ENCODE assay signal across 8 cellular contexts in genomic region chr1:156502749-156503671, GRCh38. TPM values are rescaled to one million over a fixed set of nuclear protein-coding genes. Genes with fewer than 3 reads are reported as not detected.
DNase-seq lines count a peak whose midpoint lies in the region; ATAC-seq and TF ChIP-seq lines count a peak whose summit lies in the region.

No MANE protein-coding gene starts in this region.

- DNase-seq in A673 (ENCODE audit: low spot score) (no peak), HCT116 (ENCODE audit: low read depth, low spot score) (peak; percentile 94), T-helper 17 cell (no peak), epithelial cell of prostate (ENCODE audit: low read depth, low spot score) (peak; percentile 68), type B pancreatic cell (ENCODE audit: extremely low spot score, unreplicated experiment) (no peak), NCI-H2081 treated with DMSO at 0.1 percent for 48 hours (lab: John Stamatoyannopoulos, UW) (no peak)

- no peak overlapping the region for H2AFZ ChIP-seq in HCT116 (ENCODE audit: low read depth, low read length, poor library complexity, severe bottlenecking)

- peak overlapping the region; percentile 93 for H3K4me2 ChIP-seq in HCT116 (ENCODE audit: low read length)

- H3K27me3 Mint-ChIP-seq in T-helper 17 cell, result no peaks in the 10 kb centered on the region
- H3K27me3 Mint-ChIP-seq in type B pancreatic cell, result peaks cover 4% of the 10 kb centered on the region

- WGBS in mesodermal cell (ENCODE audit: insufficient coverage in 2 of 2), 2 experiments, result 35 to 50% methylated on average over 2 to 11 of the region's 12 CpGs

- TF ChIP-seq POLR2A in HCT116 (IDR thresholded peaks at IDR 0.05; ENCODE audit: borderline replicate concordance, extremely low read depth, insufficient read depth, insufficient read length), result no peak

- intact Hi-C loops in A673 (cut with micrococcal nuclease; ENCODE audit: unreplicated experiment) (no loop called here), HCT116 (cut with micrococcal nuclease) (loop anchor here (10.0 kb wide), 1 partner anchor 242 kb away; the partner anchor contains the start of gene MRPL24)

- H3K4me1 ChIP-seq in A673 (ENCODE audit: insufficient read depth, low read length, poor library complexity, severe bottlenecking) (peaks cover 55% of the 10 kb centered on the region), HCT116 (ENCODE audit: control insufficient read depth in 1 of 2, insufficient read depth in 2 of 2, low read length in 2 of 2) (peaks cover 51 to 74% of the 10 kb centered on the region in 2 experiments), mesodermal cell (ENCODE audit: control insufficient read depth, insufficient read depth, low read length, poor library complexity, severe bottlenecking) (peaks cover 40% of the 10 kb centered on the region)

- no peaks in the 10 kb centered on the region for H3K9me2 ChIP-seq in HCT116 (ENCODE audit: insufficient read depth)

- H3K36me3 Mint-ChIP-seq in T-helper 17 cell (ENCODE audit: low read depth) (peaks cover 2% of the 10 kb centered on the region), type B pancreatic cell (no peaks in the 10 kb centered on the region)

- peak overlapping the region; percentile 99 for H3K27ac Mint-ChIP-seq in T-helper 17 cell
- peak overlapping the region; percentile 93 for H3K27ac Mint-ChIP-seq in type B pancreatic cell

- H4K20me1 ChIP-seq in HCT116 (ENCODE audit: insufficient read depth), result no peaks in the 10 kb centered on the region

- H3K27ac ChIP-seq in A673 (ENCODE audit: low read depth, low read length, poor library complexity, severe bottlenecking) (peak overlapping the region; percentile 98), HCT116 (ENCODE audit: low read depth, low read length) (peak overlapping the region; percentile 99), epithelial cell of prostate (peak overlapping the region; percentile 96), mesodermal cell (ENCODE audit: low read depth, low read length, severe bottlenecking) (peak overlapping the region; percentile 99)

- H3K9me3 Mint-ChIP-seq in type B pancreatic cell, result peaks cover 5% of the 10 kb centered on the region

- ATAC-seq in HCT116 (peak; percentile 46), T-helper 17 cell (no peak), HG03439 (IDR thresholded peaks at IDR 0.05; ENCODE audit: unreplicated experiment) (no peak)

- CTCF ChIA-PET in A673 (lab: Charles Lee), result no interaction called here
- CTCF ChIA-PET in HCT116 (lab: Charles Lee), result interaction anchor here (1.0 to 2.1 kb wide), 4 partner anchors 22 to 144 kb away, joined by 3 to 7 read pairs (median 5); no protein-coding TSS in a partner anchor

- no peak for TF ChIP-seq CTCF in A673 (conservative IDR thresholded peaks at IDR 0.05; ENCODE audit: low read depth, low read length)
- TF ChIP-seq CTCF in HCT116 (IDR thresholded peaks at IDR 0.05 in 2 of 3, conservative IDR thresholded peaks at IDR 0.05 in 1 of 3; ENCODE audit: borderline replicate concordance in 1 of 3, insufficient read depth in 1 of 3, low read depth in 2 of 3, low read length in 2 of 3), result no peak
- TF ChIP-seq CTCF in type B pancreatic cell (conservative IDR thresholded peaks at IDR 0.05), result no peak

- no peak for TF ChIP-seq RAD21 in HCT116 (IDR thresholded peaks at IDR 0.05; ENCODE audit: low read depth)

- H3K9ac ChIP-seq in HCT116 (ENCODE audit: low read length), result peak overlapping the region; percentile 97

- H3K4me1 Mint-ChIP-seq in T-helper 17 cell (peaks cover 43% of the 10 kb centered on the region), type B pancreatic cell (ENCODE audit: unreplicated experiment) (peaks cover 47% of the 10 kb centered on the region)

- RAD21 ChIA-PET in HCT116 (lab: Charles Lee; ENCODE audit: low non-redundant PET in 1 of 2, low total read pairs in 2 of 2, uncharacterized antibody in 2 of 2, unreplicated experiment in 2 of 2), result interaction anchor here in 1 of 2 experiments (0.6 to 1.0 kb wide), 2 partner anchors 22 to 46 kb away, joined by 3 to 7 read pairs; no protein-coding TSS in a partner anchor

- H3K4me3 ChIP-seq in A673 (ENCODE audit: low read depth, low read length, poor library complexity, severe bottlenecking) (no peak overlapping the region), HCT116 (replicated peaks in 1 of 2; ENCODE audit: low read depth in 1 of 2, low read length in 2 of 2) (peak overlapping the region; percentile 25 to 27), mesodermal cell (ENCODE audit: extremely low read depth, insufficient read depth, low read length, poor library complexity, severe bottlenecking) (no peak overlapping the region)

- POLR2A ChIA-PET in A673 (lab: Charles Lee; ENCODE audit: low non-redundant PET), result no interaction called here
- POLR2A ChIA-PET in HCT116 (lab: Charles Lee), result interaction anchor here (0.6 to 2.1 kb wide), 6 partner anchors 13 to 165 kb away, joined by 3 to 6 read pairs (median 3); no protein-coding TSS in a partner anchor

- H3K27me3 ChIP-seq in A673 (replicated peaks; ENCODE audit: insufficient read depth, low read depth, low read length, poor library complexity) (no peaks in the 10 kb centered on the region), HCT116 (ENCODE audit: insufficient read depth, low read length) (no peaks in the 10 kb centered on the region)

- BruUV-seq in A673 (replicated peaks; lab: Mats Ljungman, UMichigan), result no TSS peak
- BruUV-seq in HCT116 (replicated peaks; lab: Mats Ljungman, UMichigan), result TSS peak; percentile 37

- H3K9me3 ChIP-seq in A673 (ENCODE audit: low read depth, low read length, poor library complexity, severe bottlenecking) (no peaks in the 10 kb centered on the region), HCT116 (ENCODE audit: control insufficient read depth in 1 of 2, insufficient read depth in 1 of 2, low read depth in 1 of 2, low read length in 2 of 2) (no peaks in the 10 kb centered on the region), T-helper 17 cell (ENCODE audit: control insufficient read depth, low read length, poor library complexity, severe bottlenecking) (no peaks in the 10 kb centered on the region), mesodermal cell (ENCODE audit: control insufficient read depth, low read length) (no peaks in the 10 kb centered on the region)

- peaks cover 24% of the 10 kb centered on the region for H3K79me2 ChIP-seq in HCT116 (ENCODE audit: insufficient read depth, low read length)

- H3K36me3 ChIP-seq in A673 (ENCODE audit: insufficient read depth, low read length, poor library complexity, severe bottlenecking) (no peaks in the 10 kb centered on the region), HCT116 (ENCODE audit: control insufficient read depth in 1 of 2, insufficient read depth in 2 of 2, low read length in 2 of 2) (no peaks in the 10 kb centered on the region), mesodermal cell (ENCODE audit: control insufficient read depth, insufficient read depth, low read length) (no peaks in the 10 kb centered on the region)

- H3K4me3 Mint-ChIP-seq in T-helper 17 cell (peak overlapping the region; percentile 92), type B pancreatic cell (peak overlapping the region; percentile 77)

TF ChIP-seq in HCT116, 20 proteins besides CTCF, POLR2A, EP300 and RAD21:
- TF ChIP-seq, protein P1, sequence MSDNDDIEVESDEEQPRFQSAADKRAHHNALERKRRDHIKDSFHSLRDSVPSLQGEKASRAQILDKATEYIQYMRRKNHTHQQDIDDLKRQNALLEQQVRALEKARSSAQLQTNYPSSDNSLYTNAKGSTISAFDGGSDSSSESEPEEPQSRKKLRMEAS (IDR thresholded peaks at IDR 0.05), result no peak
- TF ChIP-seq POLR2AphosphoS5 (IDR thresholded peaks at IDR 0.05; ENCODE audit: low read depth, low read length) (peak; percentile 29; the same call in 1 of the 2 replicates), FOSL1 (IDR thresholded peaks at IDR 0.05; ENCODE audit: low read depth) (no peak), YY1 (IDR thresholded peaks at IDR 0.05; ENCODE audit: extremely low read depth, insufficient replicate concordance, low read depth, low read length) (peak; percentile 11), TCF7L2 (IDR thresholded peaks at IDR 0.05; ENCODE audit: borderline replicate concordance, extremely low read depth, insufficient read depth, insufficient read length) (no peak)
TF ChIP-seq in HCT116: peak in this region for 2.

RNA-seq across cellular contexts. Expression of gene MEF2D, which starts 2.4 kb away (rescaled TPM):
- 18.3 and 21.8 TPM in 2 replicates for total RNA-seq in A673 (2021)
- total RNA-seq in HCT116 (2021; ENCODE audit: unreplicated experiment), result 44.2 TPM
- 39.9 and 55.3 TPM in 2 replicates for polyA plus RNA-seq in HCT116 (2012)
- total RNA-seq in T-helper 17 cell, result 100 to 1,000 TPM; 142 to 157 TPM
- 29.5 TPM for polyA plus RNA-seq in mesodermal cell (2013, experiment 1 of 2)
- polyA plus RNA-seq in mesodermal cell (2013, experiment 2 of 2), result 23.9 TPM
- 20.7 and 26.1 TPM in 2 replicates for total RNA-seq in type B pancreatic cell (ENCODE audit: low replicate concordance)

Comparison
In these comparisons a context has a peak if more than half of its experiments do, and no peak if none do; other contexts are left out.
1. DNase-seq: peak in HCT116 (single experiment) and epithelial cell of prostate (single experiment); none in A673 (single experiment), T-helper 17 cell (0 of 3), type B pancreatic cell (single experiment) and NCI-H2081 treated with DMSO at 0.1 percent for 48 hours (single experiment).
2. H3K4me3 ChIP-seq: peak in HCT116 (2 of 2); none in A673 (single experiment) and mesodermal cell (single experiment).
3. Peak in every context shown above with its lines, with median percentiles within 50 percentile points of each other: H3K27ac ChIP-seq.